Comparison of ENCODE assay signal across 16 cellular contexts in the genomic region with DNA sequence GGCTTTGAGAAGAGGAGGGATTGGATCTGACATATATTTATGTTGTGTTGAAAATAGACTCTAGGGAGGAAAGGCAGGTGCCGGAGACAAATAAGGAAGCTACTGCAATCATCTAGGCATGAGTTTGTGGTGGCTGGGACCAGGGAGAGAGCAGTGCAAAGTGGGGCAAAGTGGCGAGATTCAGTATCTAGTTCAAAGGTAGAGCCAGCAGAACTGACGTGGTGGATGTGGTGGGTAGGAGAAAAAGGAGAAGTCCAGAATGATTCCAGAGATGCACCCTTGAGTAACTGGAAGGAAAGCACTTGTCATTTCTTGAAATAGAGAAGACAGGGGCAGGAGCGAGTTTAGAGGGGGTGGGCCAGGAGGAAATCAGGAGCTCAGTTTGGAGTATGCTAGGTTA.
A peak's percentile ranks its signal among the peaks of the same experiment; 100 is the strongest.
DNase-seq lines count a peak whose midpoint lies in the region; ATAC-seq and TF ChIP-seq lines count a peak whose summit lies in the region.
"Had no signal": no experiment of that assay in that cellular context is flagged by ENCODE, and none has a peak within 500 bp of the region (broad histone marks: within the 10 kb centered on the region; RNA-seq: fewer than 3 reads in every experiment).

No MANE protein-coding gene starts in this region.

- no peak overlapping the region for H4K5ac ChIP-seq in H9 (ENCODE audit: insufficient read length, low read depth, low read length)

- H3K27ac Mint-ChIP-seq in H9 = no peak overlapping the region
- H3K27ac Mint-ChIP-seq: CD14-positive monocyte; CD4-positive, alpha-beta memory T cell had no signal

- no peaks in the 10 kb centered on the region for H3K36me3 ChIP-seq in BLaER1
- H3K36me3 ChIP-seq in BLaER1 treated with 17β-estradiol and CSF1 and Interleukin-3, amounts not matched to agents 10 nM and 100 nM = no peaks in the 10 kb centered on the region
- no peaks in the 10 kb centered on the region for H3K36me3 ChIP-seq in lower lobe of right lung

- H2AK5ac ChIP-seq in H9 (ENCODE audit: insufficient read length, low read length) = no peak overlapping the region

- intact Hi-C loops in lower lobe of right lung (cut with DNase I) = no loop called here

- H3K4me3 Mint-ChIP-seq in H9 = no peak overlapping the region
- H3K4me3 Mint-ChIP-seq: CD14-positive monocyte; CD4-positive, alpha-beta memory T cell had no signal

- WGBS in H9 (ENCODE audit: extremely low coverage, insufficient read length, low lambda C conversion rate) = no CpG with 5 or more reads among the region's 4 CpGs

- no peak overlapping the region for H4K91ac ChIP-seq in H9 (ENCODE audit: insufficient read length, low read depth, low read length)

- no peak overlapping the region for H3K27ac ChIP-seq in BLaER1
- H3K27ac ChIP-seq in BLaER1 treated with 17β-estradiol and CSF1 and Interleukin-3, amounts not matched to agents 10 nM and 100 nM = no peak overlapping the region
- no peak overlapping the region for H3K27ac ChIP-seq in lower lobe of right lung
- no peak overlapping the region for H3K27ac ChIP-seq in H9 (ENCODE audit: insufficient read length, low read depth, low read length)
- H3K27ac ChIP-seq in foreskin keratinocyte = no peak overlapping the region
- H3K27ac ChIP-seq: GM23248 had no signal

- no peak overlapping the region for H3K4ac ChIP-seq in H9 (ENCODE audit: low read depth, low read length)

- no peaks in the 10 kb centered on the region; the same call in 1 of the 2 replicates for H3K27me3 Mint-ChIP-seq in H9 (ENCODE audit: low read depth)

- no peak overlapping the region for H3K9ac ChIP-seq in BLaER1
- no peak overlapping the region for H3K9ac ChIP-seq in BLaER1 treated with 17β-estradiol and CSF1 and Interleukin-3, amounts not matched to agents 10 nM and 100 nM
- no peak overlapping the region for H3K9ac ChIP-seq in H9 (ENCODE audit: extremely low read depth, insufficient read length, low read length)
- H3K9ac ChIP-seq: GM23248 had no signal

- peaks cover 25 to 26% of the 10 kb centered on the region in 2 experiments for H3K4me1 Mint-ChIP-seq in H9
- H3K4me1 Mint-ChIP-seq: CD14-positive monocyte; CD4-positive, alpha-beta memory T cell had no signal

- H3K36me3 Mint-ChIP-seq in H9 (ENCODE audit: insufficient read depth in 1 of 3, low read depth in 3 of 3) = no peaks in the 10 kb centered on the region
- H3K36me3 Mint-ChIP-seq: CD14-positive monocyte; CD4-positive, alpha-beta memory T cell had no signal

- H4K20me1 ChIP-seq in BLaER1 (no peaks in the 10 kb centered on the region; the same call in 1 of the 2 replicates), H9 (ENCODE audit: control insufficient read depth, insufficient read depth, insufficient read length) (no peaks in the 10 kb centered on the region)
- H4K20me1 ChIP-seq in BLaER1 treated with 17β-estradiol and CSF1 and Interleukin-3, amounts not matched to agents 10 nM and 100 nM = no peaks in the 10 kb centered on the region

- H3K4me2 ChIP-seq in BLaER1 (peak overlapping the region; percentile 4; the same call in 1 of the 2 replicates), H9 (ENCODE audit: insufficient read depth, insufficient read length, low read length) (no peak overlapping the region)
- peak overlapping the region in 8 of 11 experiments; percentile 7 to 44 (median 31); a peak in 10 of 22 replicates for H3K4me2 ChIP-seq in BLaER1 treated with 17β-estradiol and CSF1 and Interleukin-3, amounts not matched to agents 10 nM and 100 nM

- no peak overlapping the region for H4K8ac ChIP-seq in H9 (replicated peaks; ENCODE audit: insufficient read length, low read depth, low read length)

- H2BK20ac ChIP-seq in H9 (ENCODE audit: low read depth, low read length, poor library complexity, severe bottlenecking) = no peak overlapping the region

- no peak overlapping the region for H3K14ac ChIP-seq in H9 (ENCODE audit: insufficient read depth, low read length)

- no peak overlapping the region for H3K56ac ChIP-seq in H9 (ENCODE audit: insufficient read length, low read depth, low read length)

- H3K79me1 ChIP-seq in H9 (ENCODE audit: insufficient read depth, low read depth, low read length, poor library complexity, severe bottlenecking) = no peaks in the 10 kb centered on the region

- H3K23me2 ChIP-seq in H9 (ENCODE audit: insufficient read length, low read depth, low read length, poor library complexity, severe bottlenecking) = no peaks in the 10 kb centered on the region

- no peaks in the 10 kb centered on the region for H3K79me2 ChIP-seq in H9 (ENCODE audit: insufficient read depth, low read length)

- H2AFZ ChIP-seq in H9 (ENCODE audit: low read length) = no peak overlapping the region
- H2AFZ ChIP-seq: GM23248 had no signal

- H3K18ac ChIP-seq in H9 (ENCODE audit: insufficient read length, low read depth, low read length) = no peak overlapping the region

- no peaks in the 10 kb centered on the region for H3K9me3 Mint-ChIP-seq in H9
- H3K9me3 Mint-ChIP-seq: CD4-positive, alpha-beta memory T cell had no signal

- H3K4me1 ChIP-seq in BLaER1 (peaks cover 10% of the 10 kb centered on the region; the same call in 1 of the 2 replicates), lower lobe of right lung (no peaks in the 10 kb centered on the region), H9 (ENCODE audit: insufficient read depth, low read length) (peaks cover 10% of the 10 kb centered on the region; the same call in 1 of the 2 replicates), foreskin keratinocyte (peaks cover 16% of the 10 kb centered on the region)
- H3K4me1 ChIP-seq in BLaER1 treated with 17β-estradiol and CSF1 and Interleukin-3, amounts not matched to agents 10 nM and 100 nM = peaks cover 0 to 9% (median 8%) of the 10 kb centered on the region in 10 experiments; a peak in 12 of 20 replicates

- H3T11ph ChIP-seq in H9 (ENCODE audit: low read length) = no peak overlapping the region

- no peak overlapping the region for H2BK12ac ChIP-seq in H9 (ENCODE audit: insufficient read length, low read depth, low read length)

- no peak for TF ChIP-seq CTCF in lower lobe of right lung (IDR thresholded peaks at IDR 0.05)
- TF ChIP-seq CTCF in H9 (conservative IDR thresholded peaks at IDR 0.05) = no peak
- no peak for TF ChIP-seq CTCF in foreskin keratinocyte (conservative IDR thresholded peaks at IDR 0.05)

- ATAC-seq in lower lobe of right lung (peak; percentile 79 to 85), foreskin keratinocyte (no peak)
- ATAC-seq: HCT116 had no signal

- H3K9me3 ChIP-seq in BLaER1 (no peaks in the 10 kb centered on the region), lower lobe of right lung (no peaks in the 10 kb centered on the region), H9 (ENCODE audit: control insufficient read depth, low read depth, low read length) (no peaks in the 10 kb centered on the region)
- no peaks in the 10 kb centered on the region for H3K9me3 ChIP-seq in BLaER1 treated with 17β-estradiol and CSF1 and Interleukin-3, amounts not matched to agents 10 nM and 100 nM (replicated peaks in 1 of 11)

- H2BK15ac ChIP-seq in H9 (ENCODE audit: low read depth, low read length) = no peak overlapping the region

- DNase-seq in SKM-1 treated with dmso at 0.1 percent for 144 hours (lab: John Stamatoyannopoulos, UW; ENCODE audit: unreplicated experiment) = peak; percentile 19
- DNase-seq in lower lobe of right lung = peak; percentile 57
- DNase-seq in NOMO-1 treated with DMSO at 0.1 percent for 48 hours (lab: John Stamatoyannopoulos, UW; ENCODE audit: unreplicated experiment) = no peak
- no peak for DNase-seq in H9
- DNase-seq in foreskin keratinocyte = no peak
- DNase-seq: Calu3; CD4-positive, alpha-beta memory T cell; COR-L47; DMS53; DND-41; GM23248; H7 had no signal

- no peak overlapping the region for H2BK5ac ChIP-seq in H9 (ENCODE audit: insufficient read length, low read length)

- H3K23ac ChIP-seq in H9 (ENCODE audit: insufficient read length, low read depth, low read length) = no peak overlapping the region

- H2BK120ac ChIP-seq in H9 (ENCODE audit: low read depth, low read length, poor library complexity, severe bottlenecking) = no peak overlapping the region

- H3K4me3 ChIP-seq in BLaER1 = no peak overlapping the region
- H3K4me3 ChIP-seq in BLaER1 treated with 17β-estradiol and CSF1 and Interleukin-3, amounts not matched to agents 10 nM and 100 nM = no peak overlapping the region
- no peak overlapping the region for H3K4me3 ChIP-seq in lower lobe of right lung
- H3K4me3 ChIP-seq: GM23248 had no signal

- no peaks in the 10 kb centered on the region for H3K27me3 ChIP-seq in BLaER1
- no peaks in the 10 kb centered on the region for H3K27me3 ChIP-seq in BLaER1 treated with 17β-estradiol and CSF1 and Interleukin-3, amounts not matched to agents 10 nM and 100 nM
- H3K27me3 ChIP-seq in lower lobe of right lung (ENCODE audit: low read depth) = no peaks in the 10 kb centered on the region
- H3K27me3 ChIP-seq in H9 (ENCODE audit: insufficient read depth, low read length) = no peaks in the 10 kb centered on the region
- H3K27me3 ChIP-seq in foreskin keratinocyte = peaks cover 9% of the 10 kb centered on the region

Comparison
In these comparisons a context has a peak if more than half of its experiments do, and no peak if none do; other contexts are left out.
1. DNase-seq: peak in SKM-1 treated with dmso at 0.1 percent for 144 hours (single experiment) and lower lobe of right lung (single experiment); none in NOMO-1 treated with DMSO at 0.1 percent for 48 hours (single experiment), H9 (single experiment) and foreskin keratinocyte (0 of 2).